ENCODE assay signal across 23 cellular contexts in genomic region chr6:89888138-89888514, GRCh38. TPM values are rescaled to one million over a fixed set of nuclear protein-coding genes. Genes with fewer than 3 reads are reported as not detected.
"Had no signal": no experiment of that assay in that cellular context is flagged by ENCODE, and none has a peak within 500 bp of the region (broad histone marks: within the 10 kb centered on the region; RNA-seq: fewer than 3 reads in every experiment).

No MANE protein-coding gene starts in this region.

- H3K4me2 ChIP-seq: KMS-11 had no signal

- H3K9me3 ChIP-seq: SJSA1 had no signal

- H3K27ac ChIP-seq: KMS-11, SJSA1, SK-N-MC had no signal

- FAIRE-seq: RCC 7860 had no signal

- H3K4me3 ChIP-seq: SJSA1, SK-N-MC had no signal

- H3K36me3 ChIP-seq: SJSA1 had no signal

- DNase-seq: IMR-90, Kasumi-1, MM.1S, NCI-H1092 treated with DMSO at 0.1 percent for 48 hours, NCI-H1436, NCI-H1694, NCI-H187 treated with DMSO at 0.1 percent for 48 hours, NCI-H2081, NCI-H2107, NCI-H226, NCI-H446, NCI-H510A, NCI-H524 treated with DMSO at 0.1 percent for 48 hours, NCI-H774, Right ventricle myocardium superior, RPMI8226, SIG-M5 had no signal

- H3K9ac ChIP-seq: KMS-11 had no signal

RNA-seq across cellular contexts. Expression of gene GJA10, which starts 6.1 kb away (rescaled TPM):
- total RNA-seq: HT-29, IMR-90, M059J, Right ventricle myocardium superior, SJSA1 had no signal
- polyA plus RNA-seq: IMR-90 had no signal
